Comparison of ENCODE assay signal across 21 cellular contexts in the genomic region with DNA sequence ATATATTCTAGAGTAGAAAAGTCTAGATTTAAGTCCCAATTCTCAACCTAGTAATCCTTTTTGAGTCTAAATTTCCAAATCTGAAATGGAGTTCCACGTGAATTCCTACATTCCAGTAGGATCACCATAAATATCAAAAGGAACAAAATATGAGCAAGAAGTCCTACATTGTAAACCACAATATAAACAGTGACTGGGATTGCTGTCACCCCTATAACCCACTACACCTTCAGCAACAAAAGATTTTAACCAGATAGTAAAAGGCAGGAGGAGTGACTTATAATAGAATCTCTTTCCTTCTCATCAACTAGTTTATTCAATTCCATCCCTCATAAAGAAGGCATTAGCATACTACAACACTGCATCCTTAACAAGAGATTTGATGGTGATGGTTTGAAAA.
A peak's percentile ranks its signal among the peaks of the same experiment; 100 is the strongest.
DNase-seq lines count a peak whose midpoint lies in the region; FAIRE-seq and TF ChIP-seq lines count a peak whose summit lies in the region.
"Had no signal": no experiment of that assay in that cellular context is flagged by ENCODE, and none has a peak within 500 bp of the region (broad histone marks: within the 10 kb centered on the region; RNA-seq: fewer than 3 reads in every experiment).

No MANE protein-coding gene starts in this region.

- TF ChIP-seq CTCF in esophagus squamous epithelium (IDR thresholded peaks at IDR 0.05): no peak

- TF ChIP-seq POLR2A in esophagus squamous epithelium (IDR thresholded peaks at IDR 0.05): no peak

- H3K27me3 ChIP-seq in esophagus squamous epithelium (no peaks in the 10 kb centered on the region), small intestine (ENCODE audit: control insufficient read depth in 2 of 2, insufficient read depth in 2 of 2, low read length in 2 of 2) (no peaks in the 10 kb centered on the region)
- H3K27me3 ChIP-seq: BLaER1 treated with 17β-estradiol and CSF1 and Interleukin-3, amounts not matched to agents 10 nM and 100 nM had no signal

- no peak for FAIRE-seq in small intestine (lab: Jason Lieb, UNC)
- FAIRE-seq: A549, D721Med, G401.6, GM12891, GM19239 had no signal

- intact Hi-C loops in esophagus squamous epithelium (cut with DNase I): no loop called here

- H3K27ac ChIP-seq in esophagus squamous epithelium (no peak overlapping the region), small intestine (ENCODE audit: low read depth in 1 of 2, low read length in 1 of 2) (no peak overlapping the region)
- H3K27ac ChIP-seq: 22Rv1; A549; BLaER1 treated with 17β-estradiol and CSF1 and Interleukin-3, amounts not matched to agents 10 nM and 100 nM; C4-2B had no signal

- WGBS in esophagus squamous epithelium, 2 donors: 75 to 87% methylated on average over 1 of the region's 1 CpG
- 86 to 100% (median 88%) methylated on average over 1 of the region's 1 CpG for WGBS in small intestine, 3 donors

- no peaks in the 10 kb centered on the region for H3K9me3 ChIP-seq in esophagus squamous epithelium
- no peaks in the 10 kb centered on the region for H3K9me3 ChIP-seq in small intestine (ENCODE audit: control insufficient read depth, low read depth)
- H3K9me3 ChIP-seq: A549, Caco-2 had no signal

- H3K4me1 ChIP-seq in esophagus squamous epithelium: no peaks in the 10 kb centered on the region
- no peaks in the 10 kb centered on the region for H3K4me1 ChIP-seq in small intestine (ENCODE audit: control insufficient read depth in 2 of 2, insufficient read depth in 1 of 2, low read depth in 1 of 2, low read length in 1 of 2)
- H3K4me1 ChIP-seq: A549, Caco-2 had no signal

- DNase-seq in HCEC 1CT (peak; percentile 20), M059J (ENCODE audit: low read depth) (peak; percentile 23), amniotic epithelial cell (ENCODE audit: low read depth) (peak; percentile 41), glomerular visceral epithelial cell (ENCODE audit: extremely low spot score) (no peak), esophagus squamous epithelium (lab: John Stamatoyannopoulos, UW) (no peak), small intestine (no peak)
- DNase-seq: AML-193; Caco-2; Calu3; CD4-positive, alpha-beta T cell; CD8-positive, alpha-beta T cell; DMS79 treated with DMSO at 0.1 percent for 48 hours; GF-D8 had no signal

- no peak overlapping the region for H3K4me3 ChIP-seq in esophagus squamous epithelium
- no peak overlapping the region for H3K4me3 ChIP-seq in small intestine (ENCODE audit: low read depth in 1 of 2, low read length in 2 of 2)
- H3K4me3 ChIP-seq: A549; BLaER1 treated with 17β-estradiol and CSF1 and Interleukin-3, amounts not matched to agents 10 nM and 100 nM had no signal

- H3K36me3 ChIP-seq in esophagus squamous epithelium (peaks cover 0 to 43% (median 0%) of the 10 kb centered on the region in 3 donors), small intestine (ENCODE audit: control insufficient read depth in 2 of 2, insufficient read depth in 2 of 2, low read length in 2 of 2) (peaks cover 0 to 8% of the 10 kb centered on the region in 2 donors)

Comparison
In these comparisons a context has a peak if more than half of its experiments do, and no peak if none do; other contexts are left out.
1. DNase-seq: peak in HCEC 1CT (single experiment), M059J (single experiment) and amniotic epithelial cell (single experiment); none in glomerular visceral epithelial cell (single experiment), esophagus squamous epithelium (single experiment) and small intestine (single experiment).